Comparison of ENCODE assay signal across 9 cellular contexts in the genomic region with DNA sequence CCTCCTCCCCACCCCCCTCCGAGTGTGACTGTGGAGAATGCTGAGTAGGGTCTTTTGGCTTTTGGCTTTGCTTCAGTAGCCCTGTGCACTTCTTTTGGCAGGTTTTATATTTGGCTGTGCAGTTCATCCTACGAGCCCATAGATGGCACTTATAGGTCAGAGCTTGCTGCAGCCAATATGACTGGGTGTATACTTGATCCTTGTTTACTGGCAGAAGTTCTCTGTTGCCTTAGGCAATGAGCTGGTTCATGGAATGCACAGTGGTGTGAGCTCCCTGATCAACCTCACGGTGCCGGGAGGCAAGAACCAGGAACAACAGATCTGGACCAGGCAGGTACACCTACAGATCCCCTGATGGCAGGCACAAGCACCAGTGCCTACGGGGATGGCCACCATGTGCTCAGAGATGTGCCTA.
DNase-seq lines count a peak whose midpoint lies in the region; ATAC-seq and TF ChIP-seq lines count a peak whose summit lies in the region.
"Had no signal": no experiment of that assay in that cellular context is flagged by ENCODE, and none has a peak within 500 bp of the region (broad histone marks: within the 10 kb centered on the region; RNA-seq: fewer than 3 reads in every experiment).

No MANE protein-coding gene starts in this region.

- TF ChIP-seq CTCF in GM23338 (conservative IDR thresholded peaks at IDR 0.05; ENCODE audit: low read depth in 2 of 2) (peak; percentile 59 to 79), osteocyte (IDR thresholded peaks at IDR 0.05) (peak; percentile 21)

- H3K4me3 ChIP-seq in GM23338 = no peak overlapping the region

- H2AFZ ChIP-seq in GM23338 = peak overlapping the region; percentile 87

- peak; percentile 55 for DNase-seq in GM23338 (ENCODE audit: low spot score)
- DNase-seq in NCI-H226 = peak; percentile 48
- DNase-seq in cerebellar cortex (ENCODE audit: low spot score) = peak; percentile 11
- no peak for DNase-seq in osteocyte (ENCODE audit: extremely low spot score, unreplicated experiment)
- no peak for DNase-seq in stimulated activated naive CD8-positive, alpha-beta T cell treated with anti-CD3 and anti-CD28 coated beads, Interleukin-15, Interleukin-2, amounts not matched to agents 100 U/mL and 50 U/mL, for 24 hours
- DNase-seq: cerebellar nuclear complex had no signal

- peaks cover 6% of the 10 kb centered on the region; the same call in 2 of the 3 replicates for H3K4me1 Mint-ChIP-seq in GM23338
- H3K4me1 Mint-ChIP-seq in osteocyte (ENCODE audit: unreplicated experiment) = no peaks in the 10 kb centered on the region

- no peak overlapping the region for H3K27ac ChIP-seq in GM23338 (ENCODE audit: low read depth)

- H3K79me2 ChIP-seq in GM23338 (replicated peaks; ENCODE audit: insufficient read depth) = no peaks in the 10 kb centered on the region

- no peaks in the 10 kb centered on the region for H4K20me1 ChIP-seq in GM23338 (replicated peaks; ENCODE audit: insufficient read depth)

- H3K4me1 ChIP-seq in GM23338 (ENCODE audit: insufficient read depth) = no peaks in the 10 kb centered on the region

- no peaks in the 10 kb centered on the region for H3F3A ChIP-seq in GM23338 (replicated peaks; ENCODE audit: low read depth)

- no peak overlapping the region for H3K4me2 ChIP-seq in GM23338

- ATAC-seq in GM23338 (peak; percentile 86), GM18502 (IDR thresholded peaks at IDR 0.05; ENCODE audit: poor library complexity, unreplicated experiment) (no peak), HG03520 (IDR thresholded peaks at IDR 0.05; ENCODE audit: unreplicated experiment) (no peak), HG02852 (IDR thresholded peaks at IDR 0.05; ENCODE audit: unreplicated experiment) (no peak)
- ATAC-seq in stimulated activated naive CD8-positive, alpha-beta T cell treated with anti-CD3 and anti-CD28 coated beads, Interleukin-15, Interleukin-2, amounts not matched to agents 100 U/mL and 50 U/mL, for 24 hours = no peak

- H3K27me3 ChIP-seq in GM23338 (ENCODE audit: insufficient read depth) = no peaks in the 10 kb centered on the region

- H3K36me3 Mint-ChIP-seq in GM23338 (ENCODE audit: low read depth) (peaks cover 14% of the 10 kb centered on the region; the same call in 2 of the 3 replicates), osteocyte (ENCODE audit: unreplicated experiment) (peaks cover 15% of the 10 kb centered on the region)

- H3K9me2 ChIP-seq in GM23338 (ENCODE audit: insufficient read depth) = peaks cover 3% of the 10 kb centered on the region; the same call in 1 of the 2 replicates

- H3K27me3 Mint-ChIP-seq in GM23338 (ENCODE audit: insufficient read depth, low read depth, poor library complexity) (peaks cover 3% of the 10 kb centered on the region), osteocyte (ENCODE audit: unreplicated experiment) (no peaks in the 10 kb centered on the region)

- H3K27ac Mint-ChIP-seq in GM23338 = peak overlapping the region; percentile 40; the same call in 1 of the 2 replicates
- no peak overlapping the region for H3K27ac Mint-ChIP-seq in osteocyte (ENCODE audit: unreplicated experiment)

- no peak overlapping the region for H3K4me3 Mint-ChIP-seq in GM23338
- H3K4me3 Mint-ChIP-seq in osteocyte (ENCODE audit: unreplicated experiment) = no peak overlapping the region

- H3K36me3 ChIP-seq in GM23338 (ENCODE audit: insufficient read depth) = no peaks in the 10 kb centered on the region

- H3K9me3 Mint-ChIP-seq in GM23338 = peaks cover 13% of the 10 kb centered on the region
- peaks cover 38% of the 10 kb centered on the region for H3K9me3 Mint-ChIP-seq in osteocyte (ENCODE audit: unreplicated experiment)

TF ChIP-seq in GM23338, 12 proteins besides CTCF, POLR2A, EP300 and RAD21:
- no peak for TF ChIP-seq STAT1 (IDR thresholded peaks at IDR 0.05; ENCODE audit: unreplicated experiment)
- no peak for TF ChIP-seq ZNF331 (CRISPR knock-in tag; IDR thresholded peaks at IDR 0.05; ENCODE audit: low read depth)
- TF ChIP-seq EZH2 (IDR thresholded peaks at IDR 0.05; ENCODE audit: low read depth, unreplicated experiment) = no peak
- TF ChIP-seq CREB1 (CRISPR knock-in tag; IDR thresholded peaks at IDR 0.05; ENCODE audit: low read depth) = no peak

Comparison
In these comparisons a context has a peak if more than half of its experiments do, and no peak if none do; other contexts are left out.
1. DNase-seq: peak in GM23338 (single experiment), NCI-H226 (single experiment) and cerebellar cortex (single experiment); none in osteocyte (single experiment) and stimulated activated naive CD8-positive, alpha-beta T cell treated with anti-CD3 and anti-CD28 coated beads, Interleukin-15, Interleukin-2, amounts not matched to agents 100 U/mL and 50 U/mL, for 24 hours (single experiment).